Comparison of ENCODE assay signal across 18 cellular contexts in the genomic region with DNA sequence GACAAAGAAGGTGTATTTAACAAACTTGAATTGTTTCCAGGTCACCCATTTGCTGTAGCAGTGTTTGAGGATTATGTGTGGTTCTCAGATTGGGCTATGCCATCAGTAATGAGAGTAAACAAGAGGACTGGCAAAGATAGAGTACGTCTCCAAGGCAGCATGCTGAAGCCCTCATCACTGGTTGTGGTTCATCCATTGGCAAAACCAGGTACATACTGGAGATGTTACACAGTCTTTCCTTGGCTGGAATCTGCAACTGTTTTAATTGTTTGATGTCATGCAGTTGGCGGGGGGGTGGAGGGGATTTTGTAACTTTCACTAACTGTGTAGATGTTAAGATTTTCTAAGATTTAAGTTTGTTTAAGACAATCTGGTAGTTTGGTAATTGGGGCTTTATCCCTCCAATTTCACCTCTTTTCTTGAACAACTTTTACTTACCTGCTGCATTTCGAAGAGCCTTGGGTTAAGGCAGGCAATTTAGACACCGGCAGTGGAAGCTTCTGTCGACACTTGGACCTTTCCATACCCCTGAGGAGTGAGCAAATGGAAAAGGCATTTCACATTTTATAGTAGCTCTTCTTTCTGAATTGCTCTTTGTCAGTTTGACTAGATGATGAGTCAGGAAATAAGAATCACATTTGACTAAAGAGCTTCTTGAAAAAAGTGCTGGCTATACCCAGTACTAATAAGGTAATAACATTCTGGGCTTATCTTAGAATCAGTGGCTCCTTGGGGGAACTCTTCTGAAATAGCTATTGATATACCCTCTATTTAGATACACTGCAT.
DNase-seq lines count a peak whose midpoint lies in the region; ATAC-seq, FAIRE-seq and TF ChIP-seq lines count a peak whose summit lies in the region.
"Had no signal": no experiment of that assay in that cellular context is flagged by ENCODE, and none has a peak within 500 bp of the region (broad histone marks: within the 10 kb centered on the region; RNA-seq: fewer than 3 reads in every experiment).

No MANE protein-coding gene starts in this region.

- CTCF ChIA-PET in SK-N-SH (lab: Yijun Ruan, JAX), result interaction anchor here (0.7 to 1.4 kb wide), 6 partner anchors 11 to 547 kb away, joined by 3 to 5 read pairs (median 4); partner anchors contain the start of gene SEC24B

- DNase-seq in H54 (ENCODE audit: insufficient read length, low spot score) (no peak), SK-N-SH (no peak), fibroblast of the conjunctiva (ENCODE audit: low read depth) (peak; percentile 5), NCI-H524 treated with DMSO at 0.1 percent for 48 hours (lab: John Stamatoyannopoulos, UW) (no peak), mucosa of descending colon (no peak), progenitor cell of endocrine pancreas (ENCODE audit: low spot score, unreplicated experiment) (no peak)
- DNase-seq: activated CD4-positive, alpha-beta T cell treated with anti-CD3 and anti-CD28 coated beads, Interleukin-2, amount 50 U/mL, for 48 hours; erythroblast; NCI-H2227 treated with DMSO at 0.1 percent for 48 hours; PC-9 had no signal

- POLR2A ChIA-PET in SK-N-SH (lab: Yijun Ruan, JAX), result no interaction called here

- no peaks in the 10 kb centered on the region for H3K9me3 Mint-ChIP-seq in progenitor cell of endocrine pancreas (ENCODE audit: low read depth)
- H3K9me3 Mint-ChIP-seq: central memory CD8-positive, alpha-beta T cell; GM23338; nephron had no signal

- no peak for TF ChIP-seq POLR2A in H54 (IDR thresholded peaks at IDR 0.05; ENCODE audit: low read depth, low read length)

- TF ChIP-seq EP300 in SK-N-SH (IDR thresholded peaks at IDR 0.05; ENCODE audit: borderline replicate concordance in 1 of 2, low read depth in 1 of 2, low read length in 1 of 2), result no peak

- no peaks in the 10 kb centered on the region for H3K79me2 ChIP-seq in SK-N-SH (ENCODE audit: insufficient read depth)

- no peak for TF ChIP-seq CTCF in SK-N-SH (IDR thresholded peaks at IDR 0.05)
- no peak for TF ChIP-seq CTCF in mucosa of descending colon (IDR thresholded peaks at IDR 0.05)
- TF ChIP-seq CTCF in progenitor cell of endocrine pancreas (IDR thresholded peaks at IDR 0.05; ENCODE audit: unreplicated experiment), result no peak

- H3K27me3 Mint-ChIP-seq in progenitor cell of endocrine pancreas, result no peaks in the 10 kb centered on the region

- peaks cover 17% of the 10 kb centered on the region for H3F3A ChIP-seq in SK-N-SH (replicated peaks; ENCODE audit: insufficient read depth)

- peak overlapping the region; percentile 57; the same call in 1 of the 2 replicates for H2AFZ ChIP-seq in SK-N-SH (ENCODE audit: low read depth)
- H2AFZ ChIP-seq: GM23338, PC-9 had no signal

- H3K9ac ChIP-seq in SK-N-SH (no peak overlapping the region; the same call in 1 of the 2 replicates), skeletal muscle satellite cell (ENCODE audit: low read depth, low read length) (no peak overlapping the region)

- no peaks in the 10 kb centered on the region for H3K9me2 ChIP-seq in SK-N-SH

- 16% methylated on average over 5 of the region's 5 CpGs for WGBS in SK-N-SH (ENCODE audit: low lambda C conversion rate)

- H3K27me3 ChIP-seq in SK-N-SH (ENCODE audit: insufficient read depth) (no peaks in the 10 kb centered on the region), skeletal muscle satellite cell (ENCODE audit: control insufficient read depth, insufficient read depth, low read length) (no peaks in the 10 kb centered on the region)
- H3K27me3 ChIP-seq: tibial nerve had no signal

- no peaks in the 10 kb centered on the region for H3K9me3 ChIP-seq in SK-N-SH
- H3K9me3 ChIP-seq in skeletal muscle satellite cell (replicated peaks; ENCODE audit: low read length), result no peaks in the 10 kb centered on the region
- H3K9me3 ChIP-seq in mucosa of descending colon, result no peaks in the 10 kb centered on the region
- H3K9me3 ChIP-seq: tibial nerve had no signal

- peak overlapping the region in 1 of 2 experiments; percentile 55; a peak in 2 of 4 replicates for H3K27ac ChIP-seq in SK-N-SH (ENCODE audit: low read depth in 2 of 2, low read length in 1 of 2)
- H3K27ac ChIP-seq: PC-9, skin epidermis, tibial nerve had no signal

- H3K4me1 ChIP-seq in SK-N-SH (ENCODE audit: control insufficient read depth in 1 of 2, insufficient read depth in 2 of 2, low read depth in 1 of 2, low read length in 1 of 2) (0 out of 4 replicates have a peak, but pooled peaks cover 0 to 3% of the 10 kb centered on the region in 2 experiments), skeletal muscle satellite cell (ENCODE audit: control insufficient read depth, insufficient read depth, low read length) (peaks cover 16% of the 10 kb centered on the region), mucosa of descending colon (ENCODE audit: low read depth) (no peaks in the 10 kb centered on the region)
- H3K4me1 ChIP-seq: tibial nerve had no signal

- no peak for TF ChIP-seq RAD21 in SK-N-SH (IDR thresholded peaks at IDR 0.05; ENCODE audit: low read length)

- no peaks in the 10 kb centered on the region for H3K36me3 ChIP-seq in SK-N-SH (replicated peaks in 1 of 2; ENCODE audit: control insufficient read depth in 1 of 2, insufficient read depth in 2 of 2, low read length in 1 of 2)
- no peaks in the 10 kb centered on the region for H3K36me3 ChIP-seq in skeletal muscle satellite cell (ENCODE audit: insufficient read depth, low read length)
- no peaks in the 10 kb centered on the region for H3K36me3 ChIP-seq in mucosa of descending colon (ENCODE audit: low read depth)
- H3K36me3 ChIP-seq: tibial nerve had no signal

- H3K36me3 Mint-ChIP-seq in progenitor cell of endocrine pancreas (ENCODE audit: insufficient read depth), result no peaks in the 10 kb centered on the region

- FAIRE-seq in H54 (lab: Jason Lieb, UNC), result peak; percentile 86
- FAIRE-seq: D721Med, islet of Langerhans had no signal

- no peak for ATAC-seq in mucosa of descending colon
- ATAC-seq: GM23338 had no signal

- intact Hi-C loops in mucosa of descending colon (cut with DNase I, micrococcal nuclease), result loop anchor here in 1 of 2 donors (5.0 kb wide), 1 partner anchor 558 kb away; no protein-coding TSS in a partner anchor

- H3K4me3 ChIP-seq in SK-N-SH (ENCODE audit: low read depth in 2 of 2, low read length in 1 of 2) (no peak overlapping the region), skeletal muscle satellite cell (ENCODE audit: low read length) (no peak overlapping the region), mucosa of descending colon (no peak overlapping the region)
- H3K4me3 ChIP-seq: GM23338, PC-9, skin epidermis, tibial nerve had no signal

- H3K4me2 ChIP-seq in SK-N-SH (peak overlapping the region; percentile 43; the same call in 1 of the 2 replicates), skeletal muscle satellite cell (ENCODE audit: low read length) (peak overlapping the region; percentile 45)
- H3K4me2 ChIP-seq: GM23338, PC-9 had no signal

- no peak overlapping the region for H3K27ac Mint-ChIP-seq in progenitor cell of endocrine pancreas
- H3K27ac Mint-ChIP-seq: GM23338, nephron had no signal

- no peak overlapping the region for H3K4me3 Mint-ChIP-seq in progenitor cell of endocrine pancreas (ENCODE audit: low read depth)
- H3K4me3 Mint-ChIP-seq: central memory CD8-positive, alpha-beta T cell; GM23338; nephron had no signal

- H3K4me1 Mint-ChIP-seq in progenitor cell of endocrine pancreas (ENCODE audit: low read depth), result peaks cover 15% of the 10 kb centered on the region
- H3K4me1 Mint-ChIP-seq: central memory CD8-positive, alpha-beta T cell; nephron had no signal

- H4K20me1 ChIP-seq in SK-N-SH (ENCODE audit: insufficient read depth), result no peaks in the 10 kb centered on the region

TF ChIP-seq in SK-N-SH, 30 proteins besides CTCF, POLR2A, EP300 and RAD21 (continues in another document):
- no peak for TF ChIP-seq EZH2phosphoT487 (IDR thresholded peaks at IDR 0.05; ENCODE audit: borderline replicate concordance, low read depth)
- no peak for TF ChIP-seq SMC3 (IDR thresholded peaks at IDR 0.05; ENCODE audit: low read depth, low read length)
- no peak for TF ChIP-seq SIN3A (IDR thresholded peaks at IDR 0.05; ENCODE audit: borderline replicate concordance, low read depth, low read length)
- TF ChIP-seq NFIC (IDR thresholded peaks at IDR 0.05; ENCODE audit: borderline replicate concordance), result no peak
- no peak for TF ChIP-seq FOXJ3 (CRISPR knock-in tag; IDR thresholded peaks at IDR 0.05)
- TF ChIP-seq TCF12 (IDR thresholded peaks at IDR 0.05), result 0 out of 2 replicates have a peak, but pooled peaks have one; percentile 4
- TF ChIP-seq, protein P1, sequence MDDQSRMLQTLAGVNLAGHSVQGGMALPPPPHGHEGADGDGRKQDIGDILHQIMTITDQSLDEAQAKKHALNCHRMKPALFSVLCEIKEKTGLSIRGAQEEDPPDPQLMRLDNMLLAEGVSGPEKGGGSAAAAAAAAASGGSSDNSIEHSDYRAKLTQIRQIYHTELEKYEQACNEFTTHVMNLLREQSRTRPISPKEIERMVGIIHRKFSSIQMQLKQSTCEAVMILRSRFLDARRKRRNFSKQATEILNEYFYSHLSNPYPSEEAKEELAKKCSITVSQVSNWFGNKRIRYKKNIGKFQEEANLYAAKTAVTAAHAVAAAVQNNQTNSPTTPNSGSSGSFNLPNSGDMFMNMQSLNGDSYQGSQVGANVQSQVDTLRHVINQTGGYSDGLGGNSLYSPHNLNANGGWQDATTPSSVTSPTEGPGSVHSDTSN (IDR thresholded peaks at IDR 0.05), result peak; percentile 48
- TF ChIP-seq, protein P2, sequence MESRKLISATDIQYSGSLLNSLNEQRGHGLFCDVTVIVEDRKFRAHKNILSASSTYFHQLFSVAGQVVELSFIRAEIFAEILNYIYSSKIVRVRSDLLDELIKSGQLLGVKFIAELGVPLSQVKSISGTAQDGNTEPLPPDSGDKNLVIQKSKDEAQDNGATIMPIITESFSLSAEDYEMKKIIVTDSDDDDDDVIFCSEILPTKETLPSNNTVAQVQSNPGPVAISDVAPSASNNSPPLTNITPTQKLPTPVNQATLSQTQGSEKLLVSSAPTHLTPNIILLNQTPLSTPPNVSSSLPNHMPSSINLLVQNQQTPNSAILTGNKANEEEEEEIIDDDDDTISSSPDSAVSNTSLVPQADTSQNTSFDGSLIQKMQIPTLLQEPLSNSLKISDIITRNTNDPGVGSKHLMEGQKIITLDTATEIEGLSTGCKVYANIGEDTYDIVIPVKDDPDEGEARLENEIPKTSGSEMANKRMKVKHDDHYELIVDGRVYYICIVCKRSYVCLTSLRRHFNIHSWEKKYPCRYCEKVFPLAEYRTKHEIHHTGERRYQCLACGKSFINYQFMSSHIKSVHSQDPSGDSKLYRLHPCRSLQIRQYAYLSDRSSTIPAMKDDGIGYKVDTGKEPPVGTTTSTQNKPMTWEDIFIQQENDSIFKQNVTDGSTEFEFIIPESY (IDR thresholded peaks at IDR 0.05; ENCODE audit: borderline replicate concordance, low read depth), result no peak
- TF ChIP-seq, protein P3, sequence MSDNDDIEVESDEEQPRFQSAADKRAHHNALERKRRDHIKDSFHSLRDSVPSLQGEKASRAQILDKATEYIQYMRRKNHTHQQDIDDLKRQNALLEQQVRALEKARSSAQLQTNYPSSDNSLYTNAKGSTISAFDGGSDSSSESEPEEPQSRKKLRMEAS (IDR thresholded peaks at IDR 0.05; ENCODE audit: low read depth), result no peak
